17 cellular contexts compared by ENCODE assay signal in the genomic region with DNA sequence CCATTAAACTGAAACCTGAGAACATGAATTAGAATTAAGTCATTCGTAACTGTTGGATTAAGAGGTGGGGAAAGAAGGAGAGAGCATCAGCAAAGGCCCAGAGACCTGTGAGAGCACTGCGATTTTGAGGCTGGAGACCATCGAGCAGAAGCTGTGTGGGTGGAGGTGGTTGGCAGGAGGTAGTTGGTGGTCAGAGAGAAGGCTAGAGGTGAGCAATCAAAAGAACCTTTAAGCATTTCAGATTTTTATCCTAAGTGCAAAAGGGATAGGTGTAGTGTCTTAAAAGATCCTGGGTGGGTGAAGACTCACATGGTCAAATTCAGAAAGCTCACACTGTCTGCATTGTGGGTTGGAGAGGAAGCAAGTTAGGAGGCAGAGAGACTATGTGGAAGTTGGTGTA.
A peak's percentile ranks its signal among the peaks of the same experiment; 100 is the strongest.
DNase-seq lines count a peak whose midpoint lies in the region; ATAC-seq and TF ChIP-seq lines count a peak whose summit lies in the region.
"Had no signal": no experiment of that assay in that cellular context is flagged by ENCODE, and none has a peak within 500 bp of the region (broad histone marks: within the 10 kb centered on the region; RNA-seq: fewer than 3 reads in every experiment).

No MANE protein-coding gene starts in this region.

- peaks cover 27% of the 10 kb centered on the region for H3K4me1 Mint-ChIP-seq in activated naive CD8-positive, alpha-beta T cell (ENCODE audit: low read depth)
- H3K4me1 Mint-ChIP-seq in activated naive CD8-positive, alpha-beta T cell treated with anti-CD3 and anti-CD28 coated beads for 36 hours: peaks cover 19% of the 10 kb centered on the region
- H3K4me1 Mint-ChIP-seq in T-helper 2 cell treated with Interferon-gamma antibody and Interleukin-4, amounts not matched to agents 5 μg/mL and 100 μg/mL, for 36 hours (ENCODE audit: low read depth): peaks cover 7% of the 10 kb centered on the region
- no peaks in the 10 kb centered on the region for H3K4me1 Mint-ChIP-seq in mesothelial cell of epicardium
- H3K4me1 Mint-ChIP-seq: brain had no signal

- peak; percentile 28 for ATAC-seq in left lobe of liver
- no peak for ATAC-seq in HG03025 (IDR thresholded peaks at IDR 0.05; ENCODE audit: low FRiP score, unreplicated experiment)
- no peak for ATAC-seq in HG02884 (IDR thresholded peaks at IDR 0.05; ENCODE audit: unreplicated experiment)
- ATAC-seq: right lobe of liver had no signal

- no peaks in the 10 kb centered on the region for H3K9me3 Mint-ChIP-seq in activated naive CD8-positive, alpha-beta T cell (ENCODE audit: low read depth)
- no peaks in the 10 kb centered on the region for H3K9me3 Mint-ChIP-seq in activated naive CD8-positive, alpha-beta T cell treated with anti-CD3 and anti-CD28 coated beads for 36 hours
- no peaks in the 10 kb centered on the region for H3K9me3 Mint-ChIP-seq in T-helper 2 cell treated with Interferon-gamma antibody and Interleukin-4, amounts not matched to agents 5 μg/mL and 100 μg/mL, for 36 hours
- no peaks in the 10 kb centered on the region for H3K9me3 Mint-ChIP-seq in mesothelial cell of epicardium
- H3K9me3 Mint-ChIP-seq: activated CD4-positive, alpha-beta memory T cell treated with anti-CD3 and anti-CD28 coated beads, Interleukin-2, amount 10 ng/mL, durations not matched to agents 7 days and 5 days; IgD-negative memory B cell had no signal

- H3K4me3 Mint-ChIP-seq in activated naive CD8-positive, alpha-beta T cell: peak overlapping the region; percentile 11
- H3K4me3 Mint-ChIP-seq in activated naive CD8-positive, alpha-beta T cell treated with anti-CD3 and anti-CD28 coated beads for 36 hours: no peak overlapping the region
- H3K4me3 Mint-ChIP-seq in T-helper 2 cell treated with Interferon-gamma antibody and Interleukin-4, amounts not matched to agents 5 μg/mL and 100 μg/mL, for 36 hours: no peak overlapping the region
- no peak overlapping the region for H3K4me3 Mint-ChIP-seq in mesothelial cell of epicardium
- H3K4me3 Mint-ChIP-seq: activated CD4-positive, alpha-beta memory T cell treated with anti-CD3 and anti-CD28 coated beads, Interleukin-2, amount 10 ng/mL, durations not matched to agents 7 days and 5 days; brain; CD14-positive monocyte; IgD-negative memory B cell had no signal

- TF ChIP-seq CTCF in mesothelial cell of epicardium (IDR thresholded peaks at IDR 0.05; ENCODE audit: unreplicated experiment): no peak

- H3K27ac Mint-ChIP-seq in activated naive CD8-positive, alpha-beta T cell: peak overlapping the region; percentile 19
- no peak overlapping the region for H3K27ac Mint-ChIP-seq in activated naive CD8-positive, alpha-beta T cell treated with anti-CD3 and anti-CD28 coated beads for 36 hours
- peak overlapping the region; percentile 17 for H3K27ac Mint-ChIP-seq in T-helper 2 cell treated with Interferon-gamma antibody and Interleukin-4, amounts not matched to agents 5 μg/mL and 100 μg/mL, for 36 hours
- no peak overlapping the region for H3K27ac Mint-ChIP-seq in mesothelial cell of epicardium
- H3K27ac Mint-ChIP-seq: activated CD4-positive, alpha-beta memory T cell treated with anti-CD3 and anti-CD28 coated beads, Interleukin-2, amount 10 ng/mL, durations not matched to agents 7 days and 5 days had no signal

- no peak for DNase-seq in activated naive CD8-positive, alpha-beta T cell treated with anti-CD3 and anti-CD28 coated beads for 36 hours
- DNase-seq in T-helper 2 cell treated with Interferon-gamma antibody and Interleukin-4, amounts not matched to agents 5 μg/mL and 100 μg/mL, for 36 hours (ENCODE audit: low spot score): no peak
- DNase-seq in left lobe of liver (ENCODE audit: low spot score): no peak
- DNase-seq in mesothelial cell of epicardium (ENCODE audit: low spot score in 2 of 2, unreplicated experiment in 2 of 2): no peak
- DNase-seq: activated CD4-positive, alpha-beta memory T cell treated with anti-CD3 and anti-CD28 coated beads, Interleukin-2, amount 10 ng/mL, durations not matched to agents 7 days and 5 days; activated T-cell treated with anti-CD3 and anti-CD28 coated beads, Interleukin-2, amount 50 U/mL, for 1 hour; DMS 273 treated with DMSO at 0.1 percent for 48 hours; kidney glomerular epithelial cell; NCI-H2081 treated with DMSO at 0.1 percent for 48 hours; NCI-H526; right lobe of liver had no signal

- no peaks in the 10 kb centered on the region for H3K27me3 Mint-ChIP-seq in activated naive CD8-positive, alpha-beta T cell
- no peaks in the 10 kb centered on the region for H3K27me3 Mint-ChIP-seq in activated naive CD8-positive, alpha-beta T cell treated with anti-CD3 and anti-CD28 coated beads for 36 hours
- H3K27me3 Mint-ChIP-seq in T-helper 2 cell treated with Interferon-gamma antibody and Interleukin-4, amounts not matched to agents 5 μg/mL and 100 μg/mL, for 36 hours (ENCODE audit: low read depth): no peaks in the 10 kb centered on the region
- no peaks in the 10 kb centered on the region for H3K27me3 Mint-ChIP-seq in mesothelial cell of epicardium (ENCODE audit: low read depth)
- H3K27me3 Mint-ChIP-seq: activated CD4-positive, alpha-beta memory T cell treated with anti-CD3 and anti-CD28 coated beads, Interleukin-2, amount 10 ng/mL, durations not matched to agents 7 days and 5 days; brain; IgD-negative memory B cell had no signal

- peaks cover 14% of the 10 kb centered on the region for H3K36me3 Mint-ChIP-seq in activated naive CD8-positive, alpha-beta T cell
- H3K36me3 Mint-ChIP-seq in activated naive CD8-positive, alpha-beta T cell treated with anti-CD3 and anti-CD28 coated beads for 36 hours: peaks cover 24% of the 10 kb centered on the region
- peaks cover 7% of the 10 kb centered on the region for H3K36me3 Mint-ChIP-seq in T-helper 2 cell treated with Interferon-gamma antibody and Interleukin-4, amounts not matched to agents 5 μg/mL and 100 μg/mL, for 36 hours (ENCODE audit: low read depth)
- peaks cover 26% of the 10 kb centered on the region for H3K36me3 Mint-ChIP-seq in mesothelial cell of epicardium

Comparison
In these comparisons a context has a peak if more than half of its experiments do, and no peak if none do; other contexts are left out.
1. H3K27ac Mint-ChIP-seq: peak in activated naive CD8-positive, alpha-beta T cell (single experiment) and T-helper 2 cell treated with Interferon-gamma antibody and Interleukin-4, amounts not matched to agents 5 μg/mL and 100 μg/mL, for 36 hours (single experiment); none in activated naive CD8-positive, alpha-beta T cell treated with anti-CD3 and anti-CD28 coated beads for 36 hours (single experiment) and mesothelial cell of epicardium (single experiment).